In genomic region chr14:59254146-59254910, GRCh38 we compare ENCODE assay signal across 8 cellular contexts.
DNase-seq lines count a peak whose midpoint lies in the region; ATAC-seq and TF ChIP-seq lines count a peak whose summit lies in the region.

No MANE protein-coding gene starts in this region.

- no peaks in the 10 kb centered on the region for H3K27me3 ChIP-seq in upper lobe of right lung

- no peaks in the 10 kb centered on the region for H3K36me3 ChIP-seq in upper lobe of right lung

- peak; percentile 5 for DNase-seq in NCI-H1105 treated with DMSO at 0.1 percent for 48 hours (lab: John Stamatoyannopoulos, UW)
- DNase-seq in NCI-H1105 (lab: John Stamatoyannopoulos, UW): no peak
- peak; percentile 97 for DNase-seq in astrocyte of the spinal cord (ENCODE audit: low read depth, low spot score)
- DNase-seq in left kidney (ENCODE audit: low read depth, low spot score): peak; percentile 77
- no peak for DNase-seq in upper lobe of right lung
- DNase-seq in stimulated activated CD8-positive, alpha-beta memory T cell treated with anti-CD3 and anti-CD28 coated beads, Interleukin-4, amount 100 ng/mL, for 48 hours: no peak
- no peak for DNase-seq in RKO (ENCODE audit: low spot score)
- no peak for DNase-seq in natural killer cell treated with Interleukin-12 subunit alpha and Interleukin-12 subunit beta and Interleukin-15 and Interleukin-18, amount 100 ng/mL, for 72 hours (ENCODE audit: low spot score)

- H3K4me3 ChIP-seq in astrocyte of the spinal cord (ENCODE audit: low read depth, low read length) (no peak overlapping the region), upper lobe of right lung (no peak overlapping the region)

- no peak overlapping the region for H3K4me3 Mint-ChIP-seq in natural killer cell treated with Interleukin-12 subunit alpha and Interleukin-12 subunit beta and Interleukin-15 and Interleukin-18, amount 100 ng/mL, for 72 hours

- H3K27me3 Mint-ChIP-seq in natural killer cell treated with Interleukin-12 subunit alpha and Interleukin-12 subunit beta and Interleukin-15 and Interleukin-18, amount 100 ng/mL, for 72 hours: no peaks in the 10 kb centered on the region

- H3K4me1 Mint-ChIP-seq in natural killer cell treated with Interleukin-12 subunit alpha and Interleukin-12 subunit beta and Interleukin-15 and Interleukin-18, amount 100 ng/mL, for 72 hours (ENCODE audit: low read depth in 2 of 2): peaks cover 14 to 26% of the 10 kb centered on the region in 2 donors

- H3K36me3 Mint-ChIP-seq in natural killer cell treated with Interleukin-12 subunit alpha and Interleukin-12 subunit beta and Interleukin-15 and Interleukin-18, amount 100 ng/mL, for 72 hours: no peaks in the 10 kb centered on the region

- in situ Hi-C loops in astrocyte of the spinal cord (cut with HindIII; ENCODE audit: low sequenced_read_pairs): no loop called here

- no peak overlapping the region for H3K27ac Mint-ChIP-seq in natural killer cell treated with Interleukin-12 subunit alpha and Interleukin-12 subunit beta and Interleukin-15 and Interleukin-18, amount 100 ng/mL, for 72 hours

- H3K9me3 Mint-ChIP-seq in natural killer cell treated with Interleukin-12 subunit alpha and Interleukin-12 subunit beta and Interleukin-15 and Interleukin-18, amount 100 ng/mL, for 72 hours: no peaks in the 10 kb centered on the region

- H3K9me3 ChIP-seq in upper lobe of right lung: no peaks in the 10 kb centered on the region

- TF ChIP-seq CTCF in astrocyte of the spinal cord (IDR thresholded peaks at IDR 0.05; ENCODE audit: low read depth, low read length) (peak; percentile 1), upper lobe of right lung (IDR thresholded peaks at IDR 0.05) (no peak)

- ATAC-seq in upper lobe of right lung: peak; percentile 84
- ATAC-seq in natural killer cell treated with Interleukin-12 subunit alpha and Interleukin-12 subunit beta and Interleukin-15 and Interleukin-18, amount 100 ng/mL, for 72 hours: no peak

- peak overlapping the region; percentile 88 for H3K27ac ChIP-seq in upper lobe of right lung

- peaks cover 48% of the 10 kb centered on the region for H3K4me1 ChIP-seq in upper lobe of right lung

- intact Hi-C loops in upper lobe of right lung (cut with DNase I): no loop called here

Comparison
In these comparisons a context has a peak if more than half of its experiments do, and no peak if none do; other contexts are left out.
1. DNase-seq: peak in NCI-H1105 treated with DMSO at 0.1 percent for 48 hours (single experiment), astrocyte of the spinal cord (single experiment) and left kidney (single experiment); none in NCI-H1105 (single experiment), upper lobe of right lung (single experiment), stimulated activated CD8-positive, alpha-beta memory T cell treated with anti-CD3 and anti-CD28 coated beads, Interleukin-4, amount 100 ng/mL, for 48 hours (single experiment), RKO (single experiment) and natural killer cell treated with Interleukin-12 subunit alpha and Interleukin-12 subunit beta and Interleukin-15 and Interleukin-18, amount 100 ng/mL, for 72 hours (single experiment).